In genomic region chr12:128578045-128578444, GRCh38 we compare ENCODE assay signal across 25 cellular contexts.
"Had no signal": no experiment of that assay in that cellular context is flagged by ENCODE, and none has a peak within 500 bp of the region (broad histone marks: within the 10 kb centered on the region; RNA-seq: fewer than 3 reads in every experiment).

No MANE protein-coding gene starts in this region.

- H3K4me3 Mint-ChIP-seq: activated CD4-positive, alpha-beta memory T cell treated with anti-CD3 and anti-CD28 coated beads, Interleukin-2, amount 10 ng/mL, durations not matched to agents 7 days and 5 days; activated CD4-positive, alpha-beta T cell treated with anti-CD3 and anti-CD28 coated beads for 36 hours; activated naive CD4-positive, alpha-beta T cell treated with anti-CD3 and anti-CD28 coated beads, Interleukin-2, amount 10 ng/mL, durations not matched to agents 7 days and 5 days; activated naive CD8-positive, alpha-beta T cell treated with anti-CD3 and anti-CD28 coated beads for 36 hours; activated T-cell treated with anti-CD3 and anti-CD28 coated beads, Interleukin-2, amount 50 U/mL, for 72 hours; central memory CD8-positive, alpha-beta T cell had no signal

- H3K9me3 Mint-ChIP-seq: activated naive CD8-positive, alpha-beta T cell treated with anti-CD3 and anti-CD28 coated beads for 36 hours had no signal

- H3K27ac Mint-ChIP-seq: activated CD4-positive, alpha-beta memory T cell treated with anti-CD3 and anti-CD28 coated beads, Interleukin-2, amount 10 ng/mL, durations not matched to agents 7 days and 5 days; activated CD4-positive, alpha-beta T cell treated with anti-CD3 and anti-CD28 coated beads for 36 hours; activated naive CD4-positive, alpha-beta T cell treated with anti-CD3 and anti-CD28 coated beads, Interleukin-2, amount 10 ng/mL, durations not matched to agents 7 days and 5 days; activated naive CD8-positive, alpha-beta T cell treated with anti-CD3 and anti-CD28 coated beads for 36 hours; activated T-cell treated with anti-CD3 and anti-CD28 coated beads, Interleukin-2, amount 50 U/mL, for 72 hours; activated T-helper 2 cell treated with anti-CD3 and anti-CD28 coated beads, Interferon-gamma antibody, Interleukin-2, Interleukin-4, amounts not matched to agents 10 μg/mL and 5 μg/mL and 100 μg/mL, durations not matched to agents 14 hours and 24 hours and 36 hours had no signal

- H3K4me1 ChIP-seq: Peyer's patch, SJCRH30 had no signal

- H3K27me3 Mint-ChIP-seq: activated CD4-positive, alpha-beta memory T cell treated with anti-CD3 and anti-CD28 coated beads, Interleukin-2, amount 10 ng/mL, durations not matched to agents 7 days and 5 days; activated CD4-positive, alpha-beta T cell treated with anti-CD3 and anti-CD28 coated beads for 36 hours; activated naive CD4-positive, alpha-beta T cell treated with anti-CD3 and anti-CD28 coated beads, Interleukin-2, amount 10 ng/mL, durations not matched to agents 7 days and 5 days; activated naive CD8-positive, alpha-beta T cell treated with anti-CD3 and anti-CD28 coated beads for 36 hours had no signal

- H3K36me3 ChIP-seq: Peyer's patch, SJCRH30 had no signal

- ATAC-seq: activated CD4-positive, alpha-beta T cell treated with anti-CD3 and anti-CD28 coated beads for 36 hours; activated T-cell treated with anti-CD3 and anti-CD28 coated beads, Interleukin-2, amount 50 U/mL, for 72 hours had no signal

- H3K9me3 ChIP-seq: Peyer's patch, SJCRH30, SK-N-SH had no signal

- H3K4me1 Mint-ChIP-seq: activated CD4-positive, alpha-beta memory T cell treated with anti-CD3 and anti-CD28 coated beads, Interleukin-2, amount 10 ng/mL, durations not matched to agents 7 days and 5 days; activated CD4-positive, alpha-beta T cell treated with anti-CD3 and anti-CD28 coated beads for 36 hours; activated naive CD4-positive, alpha-beta T cell treated with anti-CD3 and anti-CD28 coated beads, Interleukin-2, amount 10 ng/mL, durations not matched to agents 7 days and 5 days; activated naive CD8-positive, alpha-beta T cell treated with anti-CD3 and anti-CD28 coated beads for 36 hours; central memory CD8-positive, alpha-beta T cell had no signal

- H3K4me3 ChIP-seq: Peyer's patch, SJCRH30 had no signal

- H3K36me3 Mint-ChIP-seq: activated naive CD4-positive, alpha-beta T cell treated with anti-CD3 and anti-CD28 coated beads, Interleukin-2, amount 10 ng/mL, durations not matched to agents 7 days and 5 days; activated naive CD8-positive, alpha-beta T cell treated with anti-CD3 and anti-CD28 coated beads for 36 hours had no signal

- H3K27ac ChIP-seq: Peyer's patch, RWPE1, SJCRH30, VCaP had no signal

- H3K27me3 ChIP-seq: Peyer's patch, SJCRH30 had no signal

- DNase-seq: activated CD4-positive, alpha-beta memory T cell treated with anti-CD3 and anti-CD28 coated beads, Interleukin-2, amount 10 ng/mL, durations not matched to agents 7 days and 5 days; activated CD4-positive, alpha-beta T cell treated with anti-CD3 and anti-CD28 coated beads for 36 hours; activated CD4-positive, alpha-beta T cell treated with anti-CD3 and anti-CD28 coated beads, Interleukin-2, amount 50 U/mL, for 1 hour; activated gamma-delta T cell treated with Interleukin-2 at 50 U/mL for 16 hours; activated naive CD4-positive, alpha-beta T cell treated with anti-CD3 and anti-CD28 coated beads, Interleukin-2, amount 10 ng/mL, durations not matched to agents 7 days and 5 days; activated naive CD8-positive, alpha-beta T cell treated with anti-CD3 and anti-CD28 coated beads for 36 hours; activated T-cell treated with anti-CD3 and anti-CD28 coated beads for 4 hours; activated T-cell treated with anti-CD3 and anti-CD28 coated beads, Interleukin-2, amount 50 U/mL, for 72 hours; anterior cingulate cortex; KG1; NCI-H1105; NCI-H146; NCI-H1930; NCI-H2107; NCI-H446; NCI-H526; Peyer's patch; Right ventricle myocardium superior; SJCRH30; SK-N-SH; T-helper 1 cell had no signal
